ENCODE assay signal across 6 cellular contexts in the genomic region with DNA sequence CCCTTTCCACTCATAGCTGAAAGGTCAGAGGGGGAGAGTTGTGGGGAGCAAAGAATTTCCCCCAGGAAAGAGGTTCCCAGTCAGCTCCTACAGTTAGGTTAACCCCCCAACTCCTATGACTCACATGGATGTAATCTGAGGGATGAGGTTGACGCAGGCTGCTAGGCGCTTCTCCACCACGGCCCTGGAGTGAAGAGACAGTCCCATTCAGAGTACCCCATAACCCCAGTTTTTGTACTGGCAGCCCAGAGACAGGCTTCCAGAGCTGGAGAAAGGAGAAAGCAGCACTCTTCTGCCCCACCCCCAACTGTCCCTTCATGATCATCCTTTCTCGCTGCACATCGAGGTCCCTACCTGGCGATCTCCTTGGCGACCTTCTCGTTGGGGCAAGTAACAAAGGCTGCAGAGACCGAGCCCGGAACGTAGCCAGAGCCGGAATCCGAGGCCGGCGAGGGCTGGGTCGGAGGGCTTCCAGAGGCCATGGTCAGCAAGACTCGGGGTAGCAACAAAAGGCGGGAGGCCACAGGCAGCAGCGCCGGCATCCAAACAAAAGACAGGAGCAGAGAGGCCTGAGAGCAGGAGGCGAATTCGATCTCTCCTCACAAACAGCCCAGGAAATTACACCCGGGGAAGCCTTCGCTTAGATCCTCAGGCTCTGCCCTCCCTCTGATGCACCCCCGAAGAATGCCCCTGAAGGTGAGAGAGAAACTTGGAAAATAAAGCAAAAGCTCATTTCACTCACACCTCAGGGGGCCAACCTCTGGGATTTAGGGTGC. TPM values are rescaled to one million over a fixed set of nuclear protein-coding genes. Genes with fewer than 3 reads are reported as not detected.
DNase-seq lines count a peak whose midpoint lies in the region; ATAC-seq and FAIRE-seq lines count a peak whose summit lies in the region.

No MANE protein-coding gene starts in this region.

- H3K9me3 ChIP-seq in iPS-18c (ENCODE audit: control insufficient read depth, insufficient read depth, low read length): no peaks in the 10 kb centered on the region
- no peaks in the 10 kb centered on the region for H3K9me3 ChIP-seq in aorta (ENCODE audit: control insufficient read depth, low read length)

- peak; percentile 31 for FAIRE-seq in GM18507 (lab: Jason Lieb, UNC)

- H3K27ac ChIP-seq in aorta (ENCODE audit: low read depth in 1 of 2, low read length in 2 of 2): peak overlapping the region in 1 of 2 donors; percentile 81

- no peaks in the 10 kb centered on the region for H3K9me3 Mint-ChIP-seq in T-cell

- H3K36me3 ChIP-seq in aorta (ENCODE audit: control insufficient read depth in 1 of 2, insufficient read depth in 2 of 2, low read length in 1 of 2): peaks cover 0 to 3% of the 10 kb centered on the region in 2 donors

- ATAC-seq in T-cell (replicated peaks in 1 of 4): no peak
- no peak for ATAC-seq in aorta (ENCODE audit: low FRiP score)

- intact Hi-C loops in aorta (cut with DNase I): loop anchor here in 1 of 2 donors (2.0 to 10.0 kb wide), 4 partner anchors 97 to 1763 kb away; partner anchors contain the start of genes APOM, BAG6, HSD17B8 and RING1

- no peak for DNase-seq in GM18507 (ENCODE audit: extremely low spot score, insufficient read length, low read depth)
- DNase-seq in T-cell: peak in 2 of 34 experiments; percentile 32 to 38
- no peak for DNase-seq in aorta
- DNase-seq in MV-4-11 (lab: John Stamatoyannopoulos, UW): no peak
- DNase-seq in NCI-H2196 (lab: John Stamatoyannopoulos, UW; ENCODE audit: unreplicated experiment): no peak

- peaks cover 34% of the 10 kb centered on the region for H3K36me3 Mint-ChIP-seq in T-cell

- H3K27me3 Mint-ChIP-seq in T-cell: no peaks in the 10 kb centered on the region

- peaks cover 73 to 88% (median 84%) of the 10 kb centered on the region in 3 donors for H3K4me1 Mint-ChIP-seq in T-cell

- 0 to 1% methylated on average over 25 of the region's 25 CpGs for WGBS in aorta, 2 donors

- H3K27me3 ChIP-seq in aorta (ENCODE audit: control insufficient read depth in 1 of 2, insufficient read depth in 2 of 2, low read length in 1 of 2): no peaks in the 10 kb centered on the region

- H3K4me3 ChIP-seq in iPS-18c (ENCODE audit: insufficient read depth, low read depth, low read length) (peak overlapping the region; percentile 91), aorta (ENCODE audit: low read length in 2 of 2) (peak overlapping the region; percentile 40 to 68)

- peak overlapping the region; percentile 96 to 99 for H3K27ac Mint-ChIP-seq in T-cell

- peak overlapping the region; percentile 92 to 94 (median 94) for H3K4me3 Mint-ChIP-seq in T-cell

- POLR2A ChIA-PET in T-cell (lab: Charles Lee): interaction anchor here in 1 of 2 donors (0.6 kb wide), 2 partner anchors 13 to 104 kb away, joined by 4 to 5 read pairs; no protein-coding TSS in a partner anchor

- CTCF ChIA-PET in T-cell (lab: Charles Lee): interaction anchor here in 1 of 2 donors (0.6 to 1.6 kb wide), 3 partner anchors 8 to 27 kb away, joined by 3 to 12 read pairs (median 7); no protein-coding TSS in a partner anchor

- no peaks in the 10 kb centered on the region for H3K4me1 ChIP-seq in aorta (ENCODE audit: control insufficient read depth in 1 of 2, insufficient read depth in 2 of 2, low read length in 2 of 2)

RNA-seq across cellular contexts. Expression of gene CUTA, which starts 0.6 kb away (rescaled TPM):
- total RNA-seq in T-cell: 100 to 1,000 TPM; 169 to 184 (median 176) TPM
- 100 to 1,000 TPM in 1 of 2 donors, 10 to 100 TPM in 1; 89.9 to 111 TPM for total RNA-seq in aorta
- polyA plus RNA-seq in aorta: 100 to 1,000 TPM; 120 to 191 TPM

RNA-seq across cellular contexts. Expression of gene SYNGAP1, which starts 2.5 kb away (rescaled TPM):
- 100 to 1,000 TPM in 1 of 5 donors, 10 to 100 TPM in 4; 51.2 to 111 (median 64.5) TPM for total RNA-seq in T-cell
- 10 to 100 TPM; 31.7 to 39.4 TPM for total RNA-seq in aorta
- 10 to 100 TPM in 1 of 2 donors, 1 to 10 TPM in 1; 4.4 to 16.4 TPM for polyA plus RNA-seq in aorta

RNA-seq across cellular contexts. Expression of gene PHF1, which starts 6.5 kb away (rescaled TPM):
- total RNA-seq in T-cell: 100 to 1,000 TPM; 169 to 372 (median 175) TPM
- 10 to 100 TPM; 86.4 to 92.8 TPM for total RNA-seq in aorta
- 100 to 1,000 TPM in 1 of 2 donors, 10 to 100 TPM in 1; 49.8 to 218 TPM for polyA plus RNA-seq in aorta

RNA-seq across cellular contexts. Expression of gene KIFC1, which starts 25.7 kb away (rescaled TPM):
- total RNA-seq in T-cell (1 to 10 TPM; 1.1 to 2.9 (median 1.8) TPM), aorta (1 to 10 TPM; 1.3 to 2.0 TPM)
- 1 to 10 TPM in 1 of 2 donors, not detected in 1; 1.5 TPM for polyA plus RNA-seq in aorta

RNA-seq across cellular contexts. Expression of gene ZBTB9, which starts 37.1 kb away (rescaled TPM):
- 10 to 100 TPM in 3 of 5 donors, 1 to 10 TPM in 2; 3.9 to 12.6 (median 11.1) TPM for total RNA-seq in T-cell
- total RNA-seq in aorta: 1 to 10 TPM; 3.0 to 4.2 TPM
- 1 to 10 TPM; 1.4 to 1.5 TPM for polyA plus RNA-seq in aorta
